In genomic region chr19:12680034-12680433, GRCh38 we compare ENCODE assay signal across 17 cellular contexts. TPM values are rescaled to one million over a fixed set of nuclear protein-coding genes. Genes with fewer than 3 reads are reported as not detected.
A peak's percentile ranks its signal among the peaks of the same experiment; 100 is the strongest.
DNase-seq lines count a peak whose midpoint lies in the region; ATAC-seq and TF ChIP-seq lines count a peak whose summit lies in the region.
"Had no signal": no experiment of that assay in that cellular context is flagged by ENCODE, and none has a peak within 500 bp of the region (broad histone marks: within the 10 kb centered on the region; RNA-seq: fewer than 3 reads in every experiment).

No MANE protein-coding gene starts in this region.

- no peaks in the 10 kb centered on the region for H3K27me3 ChIP-seq in CD8-positive, alpha-beta T cell (ENCODE audit: insufficient read depth, low read length)
- H3K27me3 ChIP-seq: colonic mucosa, right atrium auricular region had no signal

- POLR2A ChIA-PET in CD8-positive, alpha-beta T cell (lab: Charles Lee): interaction anchor here (2.5 to 4.6 kb wide), 2 partner anchors 10 to 16 kb away, joined by 10 to 22 read pairs; partner anchors contain the start of gene FBXW9

- no peak overlapping the region for H3K27ac Mint-ChIP-seq in CD8-positive, alpha-beta T cell
- H3K27ac Mint-ChIP-seq in activated naive CD8-positive, alpha-beta T cell: no peak overlapping the region
- no peak overlapping the region for H3K27ac Mint-ChIP-seq in natural killer cell

- H3K4me3 Mint-ChIP-seq in CD8-positive, alpha-beta T cell: peak overlapping the region; percentile 32
- peak overlapping the region; percentile 93 for H3K4me3 Mint-ChIP-seq in activated naive CD8-positive, alpha-beta T cell
- H3K4me3 Mint-ChIP-seq in natural killer cell: peak overlapping the region; percentile 42

- peaks cover 31% of the 10 kb centered on the region for H3K4me1 Mint-ChIP-seq in CD8-positive, alpha-beta T cell (ENCODE audit: low read depth)
- peaks cover 27% of the 10 kb centered on the region for H3K4me1 Mint-ChIP-seq in activated naive CD8-positive, alpha-beta T cell (ENCODE audit: low read depth)
- peaks cover 24 to 30% of the 10 kb centered on the region in 2 donors for H3K4me1 Mint-ChIP-seq in natural killer cell

- peaks cover 30% of the 10 kb centered on the region for H3K36me3 ChIP-seq in CD8-positive, alpha-beta T cell (ENCODE audit: insufficient read depth, low read length)

- no peaks in the 10 kb centered on the region for H3K9me3 Mint-ChIP-seq in CD8-positive, alpha-beta T cell
- no peaks in the 10 kb centered on the region for H3K9me3 Mint-ChIP-seq in activated naive CD8-positive, alpha-beta T cell (ENCODE audit: low read depth)
- no peaks in the 10 kb centered on the region for H3K9me3 Mint-ChIP-seq in natural killer cell

- intact Hi-C loops in CD8-positive, alpha-beta T cell (cut with DNase I, micrococcal nuclease): loop anchor here in 1 of 2 experiments (2.0 to 5.0 kb wide), 3 partner anchors 15 to 112 kb away; partner anchors contain the start of genes JUNB, ZNF490 and ZNF791
- intact Hi-C loops in natural killer cell (cut with micrococcal nuclease): loop anchor here (2.0 to 5.0 kb wide), 2 partner anchors 42 to 1083 kb away; partner anchors contain the start of genes TNPO2 and ZNF627

- no peak for DNase-seq in CD8-positive, alpha-beta T cell
- DNase-seq in HFF-Myc (ENCODE audit: extremely low read depth, low read depth): no peak
- DNase-seq in natural killer cell: no peak
- DNase-seq in central memory CD4-positive, alpha-beta T cell: no peak
- no peak for DNase-seq in NCI-H2227 treated with DMSO at 0.1 percent for 48 hours (lab: John Stamatoyannopoulos, UW)
- DNase-seq: activated CD4-positive, CD25-positive, alpha-beta regulatory T cell; colonic mucosa; DMS 273 treated with DMSO at 0.1 percent for 48 hours; GOT3; NCI-H1436 treated with DMSO at 0.1 percent for 48 hours; NCI-H526; Right ventricle myocardium superior had no signal

- H3K27ac ChIP-seq in CD8-positive, alpha-beta T cell (ENCODE audit: low read depth, low read length): no peak overlapping the region

- no peak for TF ChIP-seq CTCF in CD8-positive, alpha-beta T cell (IDR thresholded peaks at IDR 0.05)
- no peak for TF ChIP-seq CTCF in HFF-Myc (IDR thresholded peaks at IDR 0.05; ENCODE audit: low read depth, low read length, missing control alignments)
- TF ChIP-seq CTCF in natural killer cell (IDR thresholded peaks at IDR 0.05): no peak

- ATAC-seq in CD8-positive, alpha-beta T cell: no peak
- ATAC-seq in natural killer cell (no peak), GM21381 (IDR thresholded peaks at IDR 0.05; ENCODE audit: unreplicated experiment) (no peak)

- H3K4me3 ChIP-seq in CD8-positive, alpha-beta T cell (ENCODE audit: low read depth, low read length): no peak overlapping the region
- H3K4me3 ChIP-seq in HFF-Myc (replicated peaks; ENCODE audit: low read depth, low read length): peak overlapping the region; percentile 89; the same call in 1 of the 2 replicates

- no peaks in the 10 kb centered on the region for H3K9me3 ChIP-seq in CD8-positive, alpha-beta T cell (ENCODE audit: low read length)
- H3K9me3 ChIP-seq: colonic mucosa, right atrium auricular region had no signal

- peaks cover 51% of the 10 kb centered on the region for H3K36me3 Mint-ChIP-seq in CD8-positive, alpha-beta T cell
- peaks cover 5% of the 10 kb centered on the region for H3K36me3 Mint-ChIP-seq in activated naive CD8-positive, alpha-beta T cell
- H3K36me3 Mint-ChIP-seq in natural killer cell: no peaks in the 10 kb centered on the region

- CTCF ChIA-PET in CD8-positive, alpha-beta T cell (lab: Charles Lee): interaction anchor here (1.1 to 3.3 kb wide), 5 partner anchors 8 to 168 kb away, joined by 3 to 22 read pairs (median 5); no protein-coding TSS in a partner anchor

- no peaks in the 10 kb centered on the region for H3K27me3 Mint-ChIP-seq in CD8-positive, alpha-beta T cell (ENCODE audit: low read depth)
- H3K27me3 Mint-ChIP-seq in activated naive CD8-positive, alpha-beta T cell: no peaks in the 10 kb centered on the region
- no peaks in the 10 kb centered on the region for H3K27me3 Mint-ChIP-seq in natural killer cell (ENCODE audit: low read depth in 2 of 2)

- H3K4me1 ChIP-seq in CD8-positive, alpha-beta T cell (ENCODE audit: insufficient read depth, low read length): peaks cover 19% of the 10 kb centered on the region

RNA-seq across cellular contexts. Expression of gene DHPS, which starts 1.6 kb away (rescaled TPM):
- 100 to 1,000 TPM in 1 of 2 experiments, 10 to 100 TPM in 1; 98.7 to 100 TPM for total RNA-seq in CD8-positive, alpha-beta T cell
- 100 to 1,000 TPM; 143 to 193 (median 145) TPM for total RNA-seq in natural killer cell

RNA-seq across cellular contexts. Expression of gene GNG14, which starts 7.8 kb away (rescaled TPM):
- total RNA-seq in CD8-positive, alpha-beta T cell: not detected
- total RNA-seq in natural killer cell: not detected
- total RNA-seq: colonic mucosa, fibroblast of villous mesenchyme, right atrium auricular region, Right ventricle myocardium superior, temporal lobe had no signal

RNA-seq across cellular contexts. Expression of gene WDR83, which starts 13.4 kb away (rescaled TPM):
- 1 to 10 TPM; 7.4 to 10.0 TPM for total RNA-seq in CD8-positive, alpha-beta T cell
- total RNA-seq in natural killer cell: 10 to 100 TPM; 17.0 to 25.8 (median 25.1) TPM

RNA-seq across cellular contexts. Expression of gene MAN2B1, which starts 13.5 kb away (rescaled TPM):
- 10 to 100 TPM; 74.8 to 82.2 TPM for total RNA-seq in CD8-positive, alpha-beta T cell
- total RNA-seq in natural killer cell: 100 to 1,000 TPM; 107 to 118 (median 112) TPM

RNA-seq across cellular contexts. Expression of gene FBXW9, which starts 16.4 kb away (rescaled TPM):
- total RNA-seq in CD8-positive, alpha-beta T cell: 1 to 10 TPM; 2.3 to 2.8 TPM
- 1 to 10 TPM; 2.2 to 3.2 (median 2.9) TPM for total RNA-seq in natural killer cell

Comparison
In these comparisons a context has a peak if more than half of its experiments do, and no peak if none do; other contexts are left out.
1. H3K4me3 Mint-ChIP-seq: peak in every context shown above with its lines; median percentile 93 in activated naive CD8-positive, alpha-beta T cell; 42 in natural killer cell; 32 in CD8-positive, alpha-beta T cell.